Comparison of ENCODE assay signal across 1 cellular context in genomic region chr4:2963185-2964076, GRCh38.
A peak's percentile ranks its signal among the peaks of the same experiment; 100 is the strongest.
TF ChIP-seq lines count a peak whose summit lies in the region.

TSS of gene GRK4 (plus strand) at chr4:2963571. CDS start at chr4:2964071, 500 bp downstream.
TSS of gene NOP14 (minus strand) at chr4:2963406. CDS start at chr4:2963319, 87 bp downstream.

TF ChIP-seq in K562, 482 proteins besides CTCF, POLR2A, EP300 and RAD21 (continued from another document and continues in another):
- TF ChIP-seq SRF (CRISPR knock-in tag; IDR thresholded peaks at IDR 0.05): 0 out of 4 replicates have a peak, but pooled peaks of 1 of the 2 experiments have one; percentile 44
- TF ChIP-seq, protein P1, sequence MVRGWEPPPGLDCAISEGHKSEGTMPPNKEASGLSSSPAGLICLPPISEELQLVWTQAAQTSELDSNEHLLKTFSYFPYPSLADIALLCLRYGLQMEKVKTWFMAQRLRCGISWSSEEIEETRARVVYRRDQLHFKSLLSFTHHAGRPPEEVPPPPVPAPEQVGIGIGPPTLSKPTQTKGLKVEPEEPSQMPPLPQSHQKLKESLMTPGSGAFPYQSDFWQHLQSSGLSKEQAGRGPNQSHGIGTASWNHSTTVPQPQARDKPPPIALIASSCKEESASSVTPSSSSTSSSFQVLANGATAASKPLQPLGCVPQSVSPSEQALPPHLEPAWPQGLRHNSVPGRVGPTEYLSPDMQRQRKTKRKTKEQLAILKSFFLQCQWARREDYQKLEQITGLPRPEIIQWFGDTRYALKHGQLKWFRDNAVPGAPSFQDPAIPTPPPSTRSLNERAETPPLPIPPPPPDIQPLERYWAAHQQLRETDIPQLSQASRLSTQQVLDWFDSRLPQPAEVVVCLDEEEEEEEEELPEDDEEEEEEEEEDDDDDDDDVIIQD (CRISPR knock-in tag; IDR thresholded peaks at IDR 0.05): no peak
- TF ChIP-seq THRA (IDR thresholded peaks at IDR 0.05): no peak
- peak; percentile 82 for TF ChIP-seq RNF2 (IDR thresholded peaks at IDR 0.05)
- peak; percentile 99 for TF ChIP-seq RBM25 (IDR thresholded peaks at IDR 0.05; ENCODE audit: low read depth, low read length, severe bottlenecking)
- peak; percentile 62; the same call in 1 of the 2 replicates for TF ChIP-seq CUX1 (CRISPR knock-in tag; IDR thresholded peaks at IDR 0.05)
- TF ChIP-seq ZNF431 (CRISPR knock-in tag; IDR thresholded peaks at IDR 0.05): peak; percentile 28; the same call in 1 of the 2 replicates
- TF ChIP-seq MNT (conservative IDR thresholded peaks at IDR 0.05): peak; percentile 98 to 99
- 0 out of 2 replicates have a peak, but pooled peaks have one; percentile 83 for TF ChIP-seq RBM34 (IDR thresholded peaks at IDR 0.05; ENCODE audit: borderline replicate concordance, insufficient read depth, low read length)
- TF ChIP-seq SMARCE1 (IDR thresholded peaks at IDR 0.05): no peak
- TF ChIP-seq FOXJ2 (tag; IDR thresholded peaks at IDR 0.05): peak; percentile 97
- TF ChIP-seq ZSCAN29 (IDR thresholded peaks at IDR 0.05): no peak
- peak; percentile 99 for TF ChIP-seq MGA (IDR thresholded peaks at IDR 0.05)
- TF ChIP-seq GABPB2 (CRISPR knock-in tag; conservative IDR thresholded peaks at IDR 0.05): no peak
- TF ChIP-seq RFX7 (CRISPR knock-in tag; IDR thresholded peaks at IDR 0.05): no peak
- TF ChIP-seq MLLT1 (IDR thresholded peaks at IDR 0.05): no peak
- TF ChIP-seq ESRRA (IDR thresholded peaks at IDR 0.05; ENCODE audit: borderline replicate concordance, low read depth): 0 out of 2 replicates have a peak, but pooled peaks have one; percentile 32
- TF ChIP-seq PHF8 (IDR thresholded peaks at IDR 0.05; ENCODE audit: borderline replicate concordance, low read length): peak; percentile 85
- no peak for TF ChIP-seq BDP1 (IDR thresholded peaks at IDR 0.05; ENCODE audit: insufficient read depth, insufficient read length)
- no peak for TF ChIP-seq KLF10 (CRISPR knock-in tag; IDR thresholded peaks at IDR 0.05)
- TF ChIP-seq SOX6 (IDR thresholded peaks at IDR 0.05): no peak
- no peak for TF ChIP-seq ZBTB26 (CRISPR knock-in tag; IDR thresholded peaks at IDR 0.05)
- TF ChIP-seq CBFB (CRISPR knock-in tag; IDR thresholded peaks at IDR 0.05): peak; percentile 79; the same call in 1 of the 2 replicates
- TF ChIP-seq FOSL1 (tag; conservative IDR thresholded peaks at IDR 0.05): peak; percentile 35
- TF ChIP-seq PHB (CRISPR knock-in tag; IDR thresholded peaks at IDR 0.05): 0 out of 2 replicates have a peak, but pooled peaks have one; percentile 38
- no peak for TF ChIP-seq ZNF239 (CRISPR knock-in tag; IDR thresholded peaks at IDR 0.05)
- TF ChIP-seq CBX8 (IDR thresholded peaks at IDR 0.05; ENCODE audit: borderline replicate concordance, extremely low read depth, low read depth, low read length, poor library complexity, severe bottlenecking): no peak
- TF ChIP-seq ZNF143 (CRISPR knock-in tag; IDR thresholded peaks at IDR 0.05): peak; percentile 96
- TF ChIP-seq MYNN (IDR thresholded peaks at IDR 0.05): peak; percentile 30; the same call in 1 of the 2 replicates
- no peak for TF ChIP-seq MYNN (CRISPR knock-in tag; IDR thresholded peaks at IDR 0.05)
- no peak for TF ChIP-seq HMG20B (CRISPR knock-in tag; IDR thresholded peaks at IDR 0.05)
- TF ChIP-seq CBFA2T2 (conservative IDR thresholded peaks at IDR 0.05): no peak
- TF ChIP-seq SMC3 (conservative IDR thresholded peaks at IDR 0.05; ENCODE audit: insufficient read depth, low read depth, low read length): 0 out of 2 replicates have a peak, but pooled peaks have one; percentile 5
- TF ChIP-seq KDM1A (IDR thresholded peaks at IDR 0.05): no peak
- peak; percentile 67 for TF ChIP-seq ZNF12 (CRISPR knock-in tag; IDR thresholded peaks at IDR 0.05)
- TF ChIP-seq MECOM (CRISPR knock-in tag; IDR thresholded peaks at IDR 0.05): no peak
